Comparison of ENCODE assay signal across 28 cellular contexts in genomic region chr6:130075879-130076278, GRCh38. TPM values are rescaled to one million over a fixed set of nuclear protein-coding genes. Genes with fewer than 3 reads are reported as not detected.
DNase-seq lines count a peak whose midpoint lies in the region; ATAC-seq, FAIRE-seq and TF ChIP-seq lines count a peak whose summit lies in the region.
"Had no signal": no experiment of that assay in that cellular context is flagged by ENCODE, and none has a peak within 500 bp of the region (broad histone marks: within the 10 kb centered on the region; RNA-seq: fewer than 3 reads in every experiment).

No MANE protein-coding gene starts in this region.

- H3K4me1 ChIP-seq in GM23338 (ENCODE audit: insufficient read depth) (no peaks in the 10 kb centered on the region), astrocyte (ENCODE audit: insufficient read depth, low read length) (no peaks in the 10 kb centered on the region), foreskin keratinocyte (no peaks in the 10 kb centered on the region), prostate gland (replicated peaks) (no peaks in the 10 kb centered on the region)
- H3K4me1 ChIP-seq: esophagus squamous epithelium, right atrium auricular region had no signal

- no peaks in the 10 kb centered on the region for H3F3A ChIP-seq in GM23338 (replicated peaks; ENCODE audit: low read depth)

- 92% methylated on average over 2 of the region's 2 CpGs for WGBS in prostate gland

- POLR2A ChIA-PET in AG04450 (lab: Yijun Ruan, JAX): no interaction called here

- ATAC-seq in GM23338 (no peak), foreskin keratinocyte (peak; percentile 9), HG03175 (IDR thresholded peaks at IDR 0.05; ENCODE audit: unreplicated experiment) (no peak)
- ATAC-seq: GM12878, HCT116, left lobe of liver, Panc1 had no signal

- intact Hi-C loops in prostate gland (cut with DNase I): no loop called here

- H3K9me3 ChIP-seq in AG04450 (ENCODE audit: control insufficient read depth, insufficient read depth, low read length) (no peaks in the 10 kb centered on the region), astrocyte (ENCODE audit: insufficient read depth, low read depth, low read length) (no peaks in the 10 kb centered on the region), prostate gland (no peaks in the 10 kb centered on the region)
- H3K9me3 ChIP-seq: esophagus squamous epithelium, right atrium auricular region, tibial nerve had no signal

- H3K9me2 ChIP-seq in GM23338 (ENCODE audit: insufficient read depth): no peaks in the 10 kb centered on the region

- H3K4me1 Mint-ChIP-seq in GM23338 (peaks cover 9% of the 10 kb centered on the region), astrocyte (ENCODE audit: low read depth, unreplicated experiment) (no peaks in the 10 kb centered on the region)

- TF ChIP-seq POLR2A in prostate gland (IDR thresholded peaks at IDR 0.05): no peak

- H2AFZ ChIP-seq in GM23338: no peak overlapping the region
- no peak overlapping the region for H2AFZ ChIP-seq in astrocyte (ENCODE audit: low read depth, low read length)

- DNase-seq in AG04450 (ENCODE audit: low read depth, low spot score): peak; percentile 2
- no peak for DNase-seq in GM23338 (ENCODE audit: low spot score)
- peak; percentile 6 for DNase-seq in astrocyte (ENCODE audit: low read depth)
- DNase-seq in foreskin keratinocyte: no peak
- no peak for DNase-seq in NCI-H526 treated with DMSO at 0.1 percent for 48 hours (lab: John Stamatoyannopoulos, UW)
- DNase-seq in prostate gland (ENCODE audit: low spot score): no peak
- DNase-seq in 8988T: no peak
- DNase-seq: activated gamma-delta T cell treated with Interleukin-2 at 50 U/mL for 16 hours; activated T-cell treated with anti-CD3 and anti-CD28 coated beads, Interleukin-2, amount 50 U/mL, for 1 hour; cerebellar nuclear complex; dorsolateral prefrontal cortex; esophagus squamous epithelium; NCI-H1092; NCI-H1694; NCI-H748 treated with DMSO at 0.1 percent for 48 hours; Right ventricle myocardium superior; small intestine had no signal

- H3K9ac ChIP-seq in astrocyte (ENCODE audit: low read length): no peak overlapping the region

- H3K4me2 ChIP-seq in GM23338 (no peak overlapping the region), astrocyte (ENCODE audit: low read length) (no peak overlapping the region)

- TF ChIP-seq CTCF in AG04450 (IDR thresholded peaks at IDR 0.05; ENCODE audit: low read depth, low read length) (no peak), GM23338 (conservative IDR thresholded peaks at IDR 0.05; ENCODE audit: low read depth in 2 of 2) (no peak), astrocyte (IDR thresholded peaks at IDR 0.05; ENCODE audit: insufficient read depth, low read depth, low read length) (no peak), foreskin keratinocyte (conservative IDR thresholded peaks at IDR 0.05) (no peak), prostate gland (IDR thresholded peaks at IDR 0.05) (no peak)

- no peaks in the 10 kb centered on the region for H3K9me3 Mint-ChIP-seq in GM23338
- H3K9me3 Mint-ChIP-seq in astrocyte (ENCODE audit: unreplicated experiment): no peaks in the 10 kb centered on the region
- H3K9me3 Mint-ChIP-seq: IgD-negative memory B cell, neural crest cell had no signal

- H3K27ac Mint-ChIP-seq in GM23338 (peak overlapping the region; percentile 5; the same call in 1 of the 2 replicates), astrocyte (ENCODE audit: unreplicated experiment) (no peak overlapping the region)
- H3K27ac Mint-ChIP-seq: IgD-negative memory B cell had no signal

- H3K27me3 Mint-ChIP-seq in GM23338 (ENCODE audit: insufficient read depth, low read depth, poor library complexity): peaks cover 2% of the 10 kb centered on the region
- no peaks in the 10 kb centered on the region for H3K27me3 Mint-ChIP-seq in astrocyte (ENCODE audit: low read depth, unreplicated experiment)
- H3K27me3 Mint-ChIP-seq: brain, IgD-negative memory B cell had no signal

- H3K27me3 ChIP-seq in AG04450 (ENCODE audit: control insufficient read depth, insufficient read depth, low read length) (no peaks in the 10 kb centered on the region), GM23338 (ENCODE audit: insufficient read depth) (no peaks in the 10 kb centered on the region), astrocyte (ENCODE audit: insufficient read depth, low read length) (no peaks in the 10 kb centered on the region), foreskin keratinocyte (no peaks in the 10 kb centered on the region), prostate gland (replicated peaks; ENCODE audit: insufficient read depth) (no peaks in the 10 kb centered on the region)
- H3K27me3 ChIP-seq: dorsolateral prefrontal cortex, esophagus squamous epithelium, right atrium auricular region, tibial nerve had no signal

- H3K27ac ChIP-seq in AG04450 (ENCODE audit: low read depth, low read length) (no peak overlapping the region), GM23338 (ENCODE audit: low read depth) (no peak overlapping the region), astrocyte (ENCODE audit: low read depth, low read length) (no peak overlapping the region), foreskin keratinocyte (no peak overlapping the region), prostate gland (no peak overlapping the region)
- H3K27ac ChIP-seq: dorsolateral prefrontal cortex, esophagus squamous epithelium, right atrium auricular region, tibial nerve had no signal

- H3K4me3 ChIP-seq in AG04450 (ENCODE audit: low read depth, low read length) (no peak overlapping the region), GM23338 (no peak overlapping the region), astrocyte (ENCODE audit: insufficient read depth, low read depth, low read length) (no peak overlapping the region), prostate gland (no peak overlapping the region)
- H3K4me3 ChIP-seq: dorsolateral prefrontal cortex, esophagus squamous epithelium, GM12878, right atrium auricular region, tibial nerve had no signal

- H3K79me2 ChIP-seq in GM23338 (replicated peaks; ENCODE audit: insufficient read depth): no peaks in the 10 kb centered on the region
- H3K79me2 ChIP-seq in astrocyte (ENCODE audit: insufficient read depth, low read length): no peaks in the 10 kb centered on the region

- H3K36me3 Mint-ChIP-seq in GM23338 (ENCODE audit: low read depth) (no peaks in the 10 kb centered on the region), astrocyte (ENCODE audit: low read depth, unreplicated experiment) (peaks cover 2% of the 10 kb centered on the region)

- H3K36me3 ChIP-seq in GM23338 (ENCODE audit: insufficient read depth) (no peaks in the 10 kb centered on the region), astrocyte (ENCODE audit: insufficient read depth, low read length) (peaks cover 4% of the 10 kb centered on the region), prostate gland (no peaks in the 10 kb centered on the region)
- H3K36me3 ChIP-seq: right atrium auricular region had no signal

- H3K4me3 Mint-ChIP-seq in GM23338 (no peak overlapping the region), astrocyte (ENCODE audit: unreplicated experiment) (no peak overlapping the region)
- H3K4me3 Mint-ChIP-seq: brain, IgD-negative memory B cell, neural crest cell had no signal

- FAIRE-seq in astrocyte (lab: Jason Lieb, UNC): no peak
- FAIRE-seq: GM12878, islet of Langerhans, small intestine had no signal

- CTCF ChIA-PET in AG04450 (lab: Charles Lee): interaction anchor here (1.0 to 1.8 kb wide), 3 partner anchors 207 to 246 kb away, joined by 4 to 9 read pairs (median 5); no protein-coding TSS in a partner anchor

- H4K20me1 ChIP-seq in GM23338 (replicated peaks; ENCODE audit: insufficient read depth) (no peaks in the 10 kb centered on the region), astrocyte (ENCODE audit: insufficient read depth, low read length) (no peaks in the 10 kb centered on the region)

TF ChIP-seq in GM23338, 12 proteins besides CTCF, POLR2A, EP300 and RAD21 (continues in another document):
- no peak for TF ChIP-seq JUNB (IDR thresholded peaks at IDR 0.05; ENCODE audit: unreplicated experiment)
- TF ChIP-seq ZNF331 (CRISPR knock-in tag; IDR thresholded peaks at IDR 0.05; ENCODE audit: low read depth): no peak
- TF ChIP-seq NANOG (IDR thresholded peaks at IDR 0.05; ENCODE audit: borderline replicate concordance): no peak
- TF ChIP-seq CREB1 (CRISPR knock-in tag; IDR thresholded peaks at IDR 0.05; ENCODE audit: low read depth): no peak
- TF ChIP-seq EZH2phosphoT487 (IDR thresholded peaks at IDR 0.05; ENCODE audit: unreplicated experiment): no peak
- TF ChIP-seq POLR2AphosphoS5 (IDR thresholded peaks at IDR 0.05; ENCODE audit: low read depth): no peak
- TF ChIP-seq STAT1 (IDR thresholded peaks at IDR 0.05; ENCODE audit: unreplicated experiment): no peak

RNA-seq across cellular contexts. Expression of gene L3MBTL3, which starts 57.5 kb away (rescaled TPM):
- polyA plus RNA-seq in AG04450 (2011; rRNA removed) (17.0 and 23.2 TPM in 2 replicates), GM23338 (2016; fragmentation: Nextera tagmentation; extraction: Ambion mirVana) (7.9 and 8.7 TPM in 2 replicates), foreskin keratinocyte (5.5 and 6.6 TPM in 2 replicates)
- 8.6 and 9.3 TPM in 2 replicates for polyA minus RNA-seq in AG04450 (2011; rRNA and poly(A)+ RNA removed)
- 11.2 and 12.1 TPM in 2 replicates for total RNA-seq in GM23338 (2014; rRNA removed; shearing (Covaris generic))
- total RNA-seq in astrocyte (19.2 and 22.2 TPM in 2 replicates), foreskin keratinocyte (19.3 and 20.3 TPM in 2 replicates), prostate gland (10 to 100 TPM in 1 of 2 donors, 1 to 10 TPM in 1; 7.7 to 25.0 TPM)

Comparison
In these comparisons a context has a peak if more than half of its experiments do, and no peak if none do; other contexts are left out.
1. DNase-seq: peak in AG04450 (single experiment) and astrocyte (single experiment); none in GM23338 (single experiment), foreskin keratinocyte (0 of 2), NCI-H526 treated with DMSO at 0.1 percent for 48 hours (single experiment), prostate gland (single experiment) and 8988T (single experiment).